8 cellular contexts compared by ENCODE assay signal in the genomic region with DNA sequence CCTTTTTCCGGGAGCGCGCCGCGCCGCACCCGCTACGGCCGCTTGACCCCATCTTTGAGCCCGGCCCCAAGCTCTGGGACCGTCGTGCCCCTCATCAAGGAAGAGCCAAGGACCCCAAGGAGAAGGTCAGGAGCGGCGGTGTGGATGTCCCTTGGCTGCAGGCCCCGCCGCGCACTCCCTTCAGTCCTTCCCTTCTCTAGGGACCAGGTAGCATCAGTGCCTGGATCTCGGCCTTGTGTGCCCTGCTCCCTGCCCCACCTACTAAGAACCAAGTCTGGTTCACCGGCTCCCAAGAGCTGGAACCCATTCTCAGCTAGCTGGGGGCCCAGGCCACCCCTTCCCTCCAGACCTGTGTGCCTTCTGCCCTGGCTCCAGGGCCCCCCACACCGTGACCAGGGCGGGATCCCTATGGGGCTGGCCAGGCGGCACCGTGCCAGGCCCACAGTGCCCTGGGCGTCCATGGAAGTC.
A peak's percentile ranks its signal among the peaks of the same experiment; 100 is the strongest.
DNase-seq lines count a peak whose midpoint lies in the region; TF ChIP-seq lines count a peak whose summit lies in the region.

No MANE protein-coding gene starts in this region.

- POLR2A ChIA-PET in AG04449 (lab: Yijun Ruan, JAX), result no interaction called here
- POLR2A ChIA-PET in CD4-positive, alpha-beta memory T cell (lab: Charles Lee; ENCODE audit: partially characterized antibody), result no interaction called here

- peak overlapping the region; percentile 58 for H3K4me3 ChIP-seq in AG04449 (ENCODE audit: low read depth, low read length)
- H3K4me3 ChIP-seq in choroid plexus epithelial cell (ENCODE audit: low read depth, low read length), result peak overlapping the region; percentile 67
- no peak overlapping the region for H3K4me3 ChIP-seq in CD4-positive, alpha-beta memory T cell (ENCODE audit: low read length in 2 of 2)

- intact Hi-C loops in CD4-positive, alpha-beta memory T cell (cut with micrococcal nuclease), result loop anchor here (1.0 kb wide), 4 partner anchors 161 to 816 kb away; partner anchors contain the start of gene TCF12

- no peaks in the 10 kb centered on the region for H3K9me3 ChIP-seq in CD4-positive, alpha-beta memory T cell (ENCODE audit: control insufficient read depth in 1 of 2, low read length in 2 of 2)

- peaks cover 4% of the 10 kb centered on the region for H3K4me1 ChIP-seq in CD4-positive, alpha-beta memory T cell (ENCODE audit: insufficient read depth, low read length)

- H3K4me3 Mint-ChIP-seq in HFFc6, result peak overlapping the region; percentile 84
- peak overlapping the region in 2 of 8 donors; percentile 10 to 56 for H3K4me3 Mint-ChIP-seq in CD4-positive, alpha-beta memory T cell

- H3K27me3 ChIP-seq in CD4-positive, alpha-beta memory T cell (ENCODE audit: insufficient read depth, low read length), result no peaks in the 10 kb centered on the region

- no peak overlapping the region for H3K27ac ChIP-seq in CD4-positive, alpha-beta memory T cell (ENCODE audit: low read depth, low read length)

- no peaks in the 10 kb centered on the region for H3K36me3 Mint-ChIP-seq in HFFc6 (ENCODE audit: low read depth)
- no peaks in the 10 kb centered on the region for H3K36me3 Mint-ChIP-seq in CD4-positive, alpha-beta memory T cell

- H3K27me3 Mint-ChIP-seq in HFFc6 (ENCODE audit: insufficient read depth), result no peaks in the 10 kb centered on the region; the same call in none of the 2 replicates
- no peaks in the 10 kb centered on the region for H3K27me3 Mint-ChIP-seq in CD4-positive, alpha-beta memory T cell

- peaks cover 19% of the 10 kb centered on the region for H3K4me1 Mint-ChIP-seq in HFFc6 (ENCODE audit: low read depth)
- peaks cover 0 to 7% (median 1%) of the 10 kb centered on the region in 4 donors for H3K4me1 Mint-ChIP-seq in CD4-positive, alpha-beta memory T cell

- H3K27ac Mint-ChIP-seq in HFFc6, result peak overlapping the region; percentile 43; the same call in 1 of the 2 replicates
- no peak overlapping the region for H3K27ac Mint-ChIP-seq in CD4-positive, alpha-beta memory T cell

- CTCF ChIA-PET in AG04449 (lab: Yijun Ruan, JAX), result interaction anchor here (0.6 to 4.7 kb wide), 45 partner anchors 8 to 819 kb away, joined by 3 to 172 read pairs (median 6); no protein-coding TSS in a partner anchor
- CTCF ChIA-PET in CD4-positive, alpha-beta memory T cell (lab: Charles Lee; ENCODE audit: partially characterized antibody), result interaction anchor here (0.7 to 6.4 kb wide), 17 partner anchors 8 to 825 kb away, joined by 3 to 85 read pairs (median 6); partner anchors contain the start of gene TCF12

- no peaks in the 10 kb centered on the region for H3K36me3 ChIP-seq in CD4-positive, alpha-beta memory T cell (ENCODE audit: insufficient read depth, low read length)

- no peaks in the 10 kb centered on the region for H3K9me3 Mint-ChIP-seq in HFFc6
- H3K9me3 Mint-ChIP-seq in CD4-positive, alpha-beta memory T cell, result no peaks in the 10 kb centered on the region

- no peak for DNase-seq in AG04449 (ENCODE audit: low read depth, low spot score)
- DNase-seq in HFFc6, result no peak
- no peak for DNase-seq in choroid plexus epithelial cell (ENCODE audit: low read depth)
- peak; percentile 59 for DNase-seq in mesenteric fat pad (ENCODE audit: low spot score)
- DNase-seq in CD4-positive, alpha-beta memory T cell, result no peak
- DNase-seq in DMS79 treated with DMSO at 0.1 percent for 48 hours (lab: John Stamatoyannopoulos, UW), result no peak
- DNase-seq in stimulated activated CD8-positive, alpha-beta memory T cell treated with anti-CD3 and anti-CD28 coated beads, Interleukin-4, amount 100 ng/mL, for 48 hours, result no peak
- no peak for DNase-seq in glomerular visceral epithelial cell (ENCODE audit: extremely low spot score)

- no peak for TF ChIP-seq CTCF in AG04449 (IDR thresholded peaks at IDR 0.05; ENCODE audit: insufficient read depth, low read length, missing control alignments)
- TF ChIP-seq CTCF in HFFc6 (IDR thresholded peaks at IDR 0.05), result peak; percentile 58
- no peak for TF ChIP-seq CTCF in choroid plexus epithelial cell (conservative IDR thresholded peaks at IDR 0.05; ENCODE audit: low read depth, low read length)

Comparison
In these comparisons a context has a peak if more than half of its experiments do, and no peak if none do; other contexts are left out.
1. H3K4me3 ChIP-seq: peak in AG04449 (single experiment) and choroid plexus epithelial cell (single experiment); none in CD4-positive, alpha-beta memory T cell (0 of 2).